20 cellular contexts compared by ENCODE assay signal in the genomic region with DNA sequence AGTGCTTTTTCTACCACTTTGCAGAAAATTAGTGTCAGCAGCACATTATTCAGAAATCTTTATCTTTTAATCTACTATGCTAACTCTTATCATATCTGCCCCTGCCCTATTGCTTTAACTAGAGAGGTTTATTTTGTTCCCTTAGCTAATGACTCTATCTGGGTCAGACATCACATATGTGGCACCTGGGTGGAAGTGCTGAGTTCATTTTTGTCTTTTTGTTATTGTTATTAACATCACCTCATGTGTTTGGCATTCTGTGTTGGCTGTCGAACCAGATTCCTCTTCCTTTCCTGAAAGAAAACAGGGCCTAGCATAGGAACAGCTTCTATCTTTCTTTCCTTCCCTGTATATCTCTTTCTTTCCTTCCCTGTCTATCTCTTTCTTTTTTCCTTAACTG.
DNase-seq lines count a peak whose midpoint lies in the region; ATAC-seq, FAIRE-seq and TF ChIP-seq lines count a peak whose summit lies in the region.
"Had no signal": no experiment of that assay in that cellular context is flagged by ENCODE, and none has a peak within 500 bp of the region (broad histone marks: within the 10 kb centered on the region; RNA-seq: fewer than 3 reads in every experiment).

No MANE protein-coding gene starts in this region.

- peaks cover 27% of the 10 kb centered on the region for H3K4me1 Mint-ChIP-seq in mesothelial cell of epicardium
- peaks cover 3 to 15% of the 10 kb centered on the region in 2 donors for H3K4me1 Mint-ChIP-seq in stimulated activated naive B cell treated with anti-CD40 and anti-IgM and Interleukin-4, amounts not matched to agents 10 μg/mL and 1 μg/mL and 100 μg/mL, for 72 hours

- no peaks in the 10 kb centered on the region for H3K36me3 ChIP-seq in uterus

- H3K4me3 Mint-ChIP-seq in mesothelial cell of epicardium = no peak overlapping the region
- no peak overlapping the region for H3K4me3 Mint-ChIP-seq in stimulated activated naive B cell treated with anti-CD40 and anti-IgM and Interleukin-4, amounts not matched to agents 10 μg/mL and 1 μg/mL and 100 μg/mL, for 72 hours

- peak overlapping the region; percentile 60 to 65 for H3K27ac ChIP-seq in uterus
- H3K27ac ChIP-seq: C4-2B, parathyroid adenoma, SJSA1 had no signal

- H3K9me3 Mint-ChIP-seq in mesothelial cell of epicardium = peaks cover 8% of the 10 kb centered on the region
- no peaks in the 10 kb centered on the region for H3K9me3 Mint-ChIP-seq in stimulated activated naive B cell treated with anti-CD40 and anti-IgM and Interleukin-4, amounts not matched to agents 10 μg/mL and 1 μg/mL and 100 μg/mL, for 72 hours

- TF ChIP-seq CTCF in epithelial cell of esophagus (IDR thresholded peaks at IDR 0.05; ENCODE audit: insufficient read depth, low read depth, low read length, missing control alignments) (no peak), mesothelial cell of epicardium (IDR thresholded peaks at IDR 0.05; ENCODE audit: unreplicated experiment) (no peak), uterus (IDR thresholded peaks at IDR 0.05) (no peak)

- no peak overlapping the region for H3K4me3 ChIP-seq in epithelial cell of esophagus (ENCODE audit: low read length)
- no peak overlapping the region for H3K4me3 ChIP-seq in uterus
- H3K4me3 ChIP-seq: SJSA1 had no signal

- peak overlapping the region; percentile 50 for H3K27ac Mint-ChIP-seq in mesothelial cell of epicardium
- H3K27ac Mint-ChIP-seq in stimulated activated naive B cell treated with anti-CD40 and anti-IgM and Interleukin-4, amounts not matched to agents 10 μg/mL and 1 μg/mL and 100 μg/mL, for 72 hours = no peak overlapping the region
- H3K27ac Mint-ChIP-seq: activated naive CD4-positive, alpha-beta T cell treated with anti-CD3 and anti-CD28 coated beads, Interleukin-2, amount 50 U/mL, for 72 hours had no signal

- intact Hi-C loops in left cardiac atrium (cut with DNase I) (no loop called here), cardiac septum (cut with DNase I) (loop anchor here (5.0 kb wide), 1 partner anchor 99 kb away; a partner anchor contains a TSS), uterus (cut with DNase I; ENCODE audit: low total_unique reads) (no loop called here)

- no peak for TF ChIP-seq POLR2A in uterus (IDR thresholded peaks at IDR 0.05)

- H3K27me3 ChIP-seq in uterus = no peaks in the 10 kb centered on the region
- H3K27me3 ChIP-seq: SJSA1 had no signal

- no peak for DNase-seq in left cardiac atrium
- no peak for DNase-seq in cardiac septum (ENCODE audit: low spot score)
- DNase-seq in epithelial cell of esophagus (ENCODE audit: low read depth) = peak; percentile 45
- no peak for DNase-seq in mesothelial cell of epicardium (ENCODE audit: low spot score in 2 of 2, unreplicated experiment in 2 of 2)
- peak in 1 of 2 donors; percentile 40 for DNase-seq in uterus
- DNase-seq in stimulated activated naive B cell treated with anti-CD40 and anti-IgM and Interleukin-4, amounts not matched to agents 10 μg/mL and 1 μg/mL and 100 μg/mL, for 72 hours = no peak
- no peak for DNase-seq in HTR-8/SVneo (ENCODE audit: insufficient read length, low spot score)
- DNase-seq: activated CD4-positive, alpha-beta T cell treated with anti-CD3 and anti-CD28 coated beads for 48 hours; DMS153; NCI-H1694 treated with DMSO at 0.1 percent for 48 hours; NCI-H510A treated with DMSO at 0.1 percent for 48 hours; stimulated activated CD4-positive, alpha-beta T cell treated with anti-CD3 and anti-CD28 coated beads, Interleukin-12 subunit alpha, Interleukin-12 subunit beta, amount 100 ng/mL, for 4 hours; stimulated activated naive CD4-positive, alpha-beta T cell treated with Interleukin-2 at 50 U/mL for 16 hours; T1000 had no signal

- H3K4me1 ChIP-seq in uterus = no peaks in the 10 kb centered on the region
- H3K4me1 ChIP-seq: parathyroid adenoma had no signal

- peaks cover 8% of the 10 kb centered on the region for H3K36me3 Mint-ChIP-seq in mesothelial cell of epicardium
- H3K36me3 Mint-ChIP-seq in stimulated activated naive B cell treated with anti-CD40 and anti-IgM and Interleukin-4, amounts not matched to agents 10 μg/mL and 1 μg/mL and 100 μg/mL, for 72 hours = no peaks in the 10 kb centered on the region
- H3K36me3 Mint-ChIP-seq: activated naive CD4-positive, alpha-beta T cell treated with anti-CD3 and anti-CD28 coated beads, Interleukin-2, amount 50 U/mL, for 72 hours had no signal

- ATAC-seq in left cardiac atrium = peak; percentile 50 to 55
- no peak for ATAC-seq in stimulated activated naive B cell treated with anti-CD40 and anti-IgM and Interleukin-4, amounts not matched to agents 10 μg/mL and 1 μg/mL and 100 μg/mL, for 72 hours (replicated peaks)
- no peak for ATAC-seq in GM18520 (IDR thresholded peaks at IDR 0.05; ENCODE audit: unreplicated experiment)
- ATAC-seq: activated naive CD4-positive, alpha-beta T cell treated with anti-CD3 and anti-CD28 coated beads, Interleukin-2, amount 50 U/mL, for 72 hours had no signal

- no peak for FAIRE-seq in HTR-8/SVneo (lab: Jason Lieb, UNC)
- FAIRE-seq: A204.1 had no signal

- H3K9me3 ChIP-seq in uterus = no peaks in the 10 kb centered on the region
- H3K9me3 ChIP-seq: SJSA1 had no signal

- H3K27me3 Mint-ChIP-seq in mesothelial cell of epicardium (ENCODE audit: low read depth) = no peaks in the 10 kb centered on the region
- H3K27me3 Mint-ChIP-seq in stimulated activated naive B cell treated with anti-CD40 and anti-IgM and Interleukin-4, amounts not matched to agents 10 μg/mL and 1 μg/mL and 100 μg/mL, for 72 hours = no peaks in the 10 kb centered on the region

Comparison
In these comparisons a context has a peak if more than half of its experiments do, and no peak if none do; other contexts are left out.
1. ATAC-seq: peak in left cardiac atrium (2 of 2); none in stimulated activated naive B cell treated with anti-CD40 and anti-IgM and Interleukin-4, amounts not matched to agents 10 μg/mL and 1 μg/mL and 100 μg/mL, for 72 hours (0 of 2) and GM18520 (single experiment).